8 cellular contexts compared by ENCODE assay signal in genomic region chr3:172808969-172809546, GRCh38. TPM values are rescaled to one million over a fixed set of nuclear protein-coding genes. Genes with fewer than 3 reads are reported as not detected.
DNase-seq lines count a peak whose midpoint lies in the region; ATAC-seq and TF ChIP-seq lines count a peak whose summit lies in the region.

No MANE protein-coding gene starts in this region.

- intact Hi-C loops in PC-9 (cut with micrococcal nuclease; ENCODE audit: unreplicated experiment): loop anchor here (10.0 kb wide), 1 partner anchor 746 kb away; no protein-coding TSS in a partner anchor

- no peaks in the 10 kb centered on the region for H3K27me3 ChIP-seq in PC-9 (ENCODE audit: insufficient read depth, low read depth)

- DNase-seq in EL: peak; percentile 27
- peak in 1 of 2 experiments; percentile 38 for DNase-seq in PC-9
- peak; percentile 84 for DNase-seq in fibroblast of peridontal ligament (ENCODE audit: extremely low read depth)
- peak; percentile 23 for DNase-seq in stromal cell of bone marrow (ENCODE audit: low read depth)
- no peak for DNase-seq in activated CD4-positive, alpha-beta memory T cell treated with anti-CD3 and anti-CD28 coated beads, Interleukin-2, amount 10 ng/mL, durations not matched to agents 7 days and 5 days
- no peak for DNase-seq in activated gamma-delta T cell (lab: John Stamatoyannopoulos, UW)
- DNase-seq in stimulated activated CD4-positive, alpha-beta T cell treated with anti-CD3 and anti-CD28 coated beads, Interleukin-15, amount 100 ng/mL, for 24 hours: no peak

- H3K4me1 ChIP-seq in PC-9 (replicated peaks; ENCODE audit: insufficient read depth): no peaks in the 10 kb centered on the region

- peaks cover 3% of the 10 kb centered on the region; the same call in 1 of the 2 replicates for H4K20me1 ChIP-seq in PC-9 (ENCODE audit: insufficient read depth)

- no peak overlapping the region for H3K4me3 ChIP-seq in PC-9

- no peak overlapping the region for H3K4me2 ChIP-seq in PC-9

- H3K9me3 Mint-ChIP-seq in activated CD4-positive, alpha-beta memory T cell treated with anti-CD3 and anti-CD28 coated beads, Interleukin-2, amount 10 ng/mL, durations not matched to agents 7 days and 5 days: no peaks in the 10 kb centered on the region

- CTCF ChIA-PET in PC-9 (lab: Charles Lee): no interaction called here
- CTCF ChIA-PET in activated CD4-positive, alpha-beta memory T cell treated with anti-CD3 and anti-CD28 coated beads, Interleukin-2, amount 10 ng/mL, durations not matched to agents 7 days and 5 days (lab: Charles Lee): interaction anchor here (0.8 to 1.4 kb wide), 2 partner anchors 10 to 124 kb away, joined by 3 read pairs; no protein-coding TSS in a partner anchor

- no peak overlapping the region for H2AFZ ChIP-seq in PC-9

- POLR2A ChIA-PET in PC-9 (lab: Charles Lee; ENCODE audit: unreplicated experiment): no interaction called here
- POLR2A ChIA-PET in activated CD4-positive, alpha-beta memory T cell treated with anti-CD3 and anti-CD28 coated beads, Interleukin-2, amount 10 ng/mL, durations not matched to agents 7 days and 5 days (lab: Charles Lee): no interaction called here

- no TSS peak for BruUV-seq in PC-9 (replicated peaks; lab: Mats Ljungman, UMichigan)

- H3K4me3 Mint-ChIP-seq in activated CD4-positive, alpha-beta memory T cell treated with anti-CD3 and anti-CD28 coated beads, Interleukin-2, amount 10 ng/mL, durations not matched to agents 7 days and 5 days: no peak overlapping the region

- TF ChIP-seq CTCF in PC-9 (conservative IDR thresholded peaks at IDR 0.05): peak; percentile 78

- H3K4me1 Mint-ChIP-seq in activated CD4-positive, alpha-beta memory T cell treated with anti-CD3 and anti-CD28 coated beads, Interleukin-2, amount 10 ng/mL, durations not matched to agents 7 days and 5 days: no peaks in the 10 kb centered on the region

- H3K36me3 ChIP-seq in PC-9 (ENCODE audit: low read depth): peaks cover 56% of the 10 kb centered on the region

- peak; percentile 49 for ATAC-seq in HG03565 (IDR thresholded peaks at IDR 0.05; ENCODE audit: unreplicated experiment)

- H3K27me3 Mint-ChIP-seq in activated CD4-positive, alpha-beta memory T cell treated with anti-CD3 and anti-CD28 coated beads, Interleukin-2, amount 10 ng/mL, durations not matched to agents 7 days and 5 days: no peaks in the 10 kb centered on the region

- no peak overlapping the region for H3K27ac ChIP-seq in PC-9

- H3K9me3 ChIP-seq in PC-9 (ENCODE audit: insufficient read depth, low read depth): no peaks in the 10 kb centered on the region

- H3K9me2 ChIP-seq in PC-9 (ENCODE audit: insufficient read depth): no peaks in the 10 kb centered on the region

- H3F3A ChIP-seq in PC-9 (ENCODE audit: insufficient read depth, low read depth): peaks cover 31% of the 10 kb centered on the region

- H3K79me2 ChIP-seq in PC-9 (ENCODE audit: low read depth): no peaks in the 10 kb centered on the region

- no peak overlapping the region for H3K27ac Mint-ChIP-seq in activated CD4-positive, alpha-beta memory T cell treated with anti-CD3 and anti-CD28 coated beads, Interleukin-2, amount 10 ng/mL, durations not matched to agents 7 days and 5 days

- H3K36me3 Mint-ChIP-seq in activated CD4-positive, alpha-beta memory T cell treated with anti-CD3 and anti-CD28 coated beads, Interleukin-2, amount 10 ng/mL, durations not matched to agents 7 days and 5 days (ENCODE audit: low read depth): peaks cover 39% of the 10 kb centered on the region

RNA-seq across cellular contexts. Expression of gene ECT2, which starts 58.5 kb away (rescaled TPM):
- total RNA-seq in PC-9 (2021): 128 and 145 TPM in 2 replicates
- total RNA-seq in activated CD4-positive, alpha-beta memory T cell treated with anti-CD3 and anti-CD28 coated beads, Interleukin-2, amount 10 ng/mL, durations not matched to agents 7 days and 5 days: 10 to 100 TPM; 67.7 to 68.8 TPM

Comparison
In these comparisons a context has a peak if more than half of its experiments do, and no peak if none do; other contexts are left out.
1. DNase-seq: peak in EL (single experiment), fibroblast of peridontal ligament (single experiment) and stromal cell of bone marrow (single experiment); none in activated CD4-positive, alpha-beta memory T cell treated with anti-CD3 and anti-CD28 coated beads, Interleukin-2, amount 10 ng/mL, durations not matched to agents 7 days and 5 days (single experiment), activated gamma-delta T cell (single experiment) and stimulated activated CD4-positive, alpha-beta T cell treated with anti-CD3 and anti-CD28 coated beads, Interleukin-15, amount 100 ng/mL, for 24 hours (single experiment).